In the genomic region with DNA sequence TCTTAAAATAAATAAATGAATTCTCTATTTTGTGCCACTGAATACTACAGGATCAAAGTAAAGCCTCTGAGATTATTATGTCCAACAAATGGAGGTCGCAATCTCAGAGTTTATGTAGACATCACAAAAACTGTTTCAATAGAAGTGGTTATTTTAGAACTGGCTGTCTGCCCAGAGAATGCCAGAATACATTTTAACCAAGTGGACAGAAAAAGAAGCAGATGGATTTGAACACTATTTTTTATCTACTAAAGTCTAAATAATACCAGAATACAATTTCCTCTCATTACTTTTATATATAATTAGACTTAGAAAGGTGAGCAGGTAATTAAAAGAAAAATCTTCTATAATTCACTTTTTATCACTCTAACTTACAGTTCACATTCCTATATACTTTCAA, we compare ENCODE assay signal across 16 cellular contexts.
DNase-seq lines count a peak whose midpoint lies in the region; ATAC-seq, FAIRE-seq and TF ChIP-seq lines count a peak whose summit lies in the region.
"Had no signal": no experiment of that assay in that cellular context is flagged by ENCODE, and none has a peak within 500 bp of the region (broad histone marks: within the 10 kb centered on the region; RNA-seq: fewer than 3 reads in every experiment).

No MANE protein-coding gene starts in this region.

- H3K79me2 ChIP-seq in KMS-11 (ENCODE audit: insufficient read depth, low read depth) (peaks cover 96% of the 10 kb centered on the region), astrocyte (ENCODE audit: insufficient read depth, low read length) (peaks cover 100% of the 10 kb centered on the region)

- H3K36me3 Mint-ChIP-seq in astrocyte (ENCODE audit: low read depth, unreplicated experiment), result no peaks in the 10 kb centered on the region

- intact Hi-C loops in A673 (cut with micrococcal nuclease; ENCODE audit: unreplicated experiment), result no loop called here

- no peaks in the 10 kb centered on the region for H3K27me3 Mint-ChIP-seq in astrocyte (ENCODE audit: low read depth, unreplicated experiment)
- H3K27me3 Mint-ChIP-seq: activated B cell treated with CpG ODN at 0.5 μM for 24 hours had no signal

- H3K4me3 Mint-ChIP-seq in astrocyte (ENCODE audit: unreplicated experiment), result no peak overlapping the region
- H3K4me3 Mint-ChIP-seq: activated B cell treated with CpG ODN at 0.5 μM for 24 hours had no signal

- H3K4me1 ChIP-seq in A673 (ENCODE audit: insufficient read depth, low read length, poor library complexity, severe bottlenecking) (peaks cover 47% of the 10 kb centered on the region), KMS-11 (ENCODE audit: low read depth, poor library complexity, severe bottlenecking) (peaks cover 81% of the 10 kb centered on the region), astrocyte (ENCODE audit: insufficient read depth, low read length) (peaks cover 17% of the 10 kb centered on the region)

- H3K27me3 ChIP-seq in A673 (replicated peaks; ENCODE audit: insufficient read depth, low read depth, low read length, poor library complexity) (no peaks in the 10 kb centered on the region), KMS-11 (ENCODE audit: insufficient read depth, low read depth) (no peaks in the 10 kb centered on the region), astrocyte (ENCODE audit: insufficient read depth, low read length) (no peaks in the 10 kb centered on the region)
- H3K27me3 ChIP-seq: heart right ventricle had no signal

- H3K9me3 ChIP-seq in A673 (ENCODE audit: low read depth, low read length, poor library complexity, severe bottlenecking) (no peaks in the 10 kb centered on the region), astrocyte (ENCODE audit: insufficient read depth, low read depth, low read length) (no peaks in the 10 kb centered on the region)
- H3K9me3 ChIP-seq: heart right ventricle, thoracic aorta had no signal

- FAIRE-seq in astrocyte (lab: Jason Lieb, UNC), result no peak

- no peak for ATAC-seq in HG03565 (IDR thresholded peaks at IDR 0.05; ENCODE audit: unreplicated experiment)
- ATAC-seq in GM18870 (IDR thresholded peaks at IDR 0.05; ENCODE audit: unreplicated experiment), result no peak
- ATAC-seq in activated CD4-positive, CD25-positive, alpha-beta regulatory T cell treated with anti-CD3 and anti-CD28 coated beads, Interleukin-2, amount 50 U/mL, for 24 hours, result no peak

- no peak for TF ChIP-seq CTCF in A673 (conservative IDR thresholded peaks at IDR 0.05; ENCODE audit: low read depth, low read length)
- no peak for TF ChIP-seq CTCF in KMS-11 (conservative IDR thresholded peaks at IDR 0.05; ENCODE audit: low read depth, low read length)
- TF ChIP-seq CTCF in astrocyte (IDR thresholded peaks at IDR 0.05; ENCODE audit: insufficient read depth, low read depth, low read length), result no peak

- no TSS peak for BruUV-seq in A673 (replicated peaks; lab: Mats Ljungman, UMichigan)

- peak overlapping the region; percentile 15 for H3K27ac ChIP-seq in A673 (ENCODE audit: low read depth, low read length, poor library complexity, severe bottlenecking)
- peak overlapping the region; percentile 1; the same call in 1 of the 2 replicates for H3K27ac ChIP-seq in KMS-11
- H3K27ac ChIP-seq in astrocyte (ENCODE audit: low read depth, low read length), result no peak overlapping the region
- H3K27ac ChIP-seq: thoracic aorta had no signal

- H3K9ac ChIP-seq in KMS-11 (no peak overlapping the region), astrocyte (ENCODE audit: low read length) (no peak overlapping the region)

- peaks cover 50% of the 10 kb centered on the region for H3K4me1 Mint-ChIP-seq in astrocyte (ENCODE audit: low read depth, unreplicated experiment)

- H3K9me3 Mint-ChIP-seq in astrocyte (ENCODE audit: unreplicated experiment), result no peaks in the 10 kb centered on the region
- H3K9me3 Mint-ChIP-seq: activated B cell treated with CpG ODN at 0.5 μM for 24 hours; activated T-helper 2 cell treated with anti-CD3 and anti-CD28 coated beads, Interferon-gamma antibody, Interleukin-2, Interleukin-4, amounts not matched to agents 10 μg/mL and 5 μg/mL and 100 μg/mL, durations not matched to agents 14 hours and 24 hours and 36 hours had no signal

- H3K36me3 ChIP-seq in A673 (ENCODE audit: insufficient read depth, low read length, poor library complexity, severe bottlenecking), result no peaks in the 10 kb centered on the region
- H3K36me3 ChIP-seq in KMS-11 (ENCODE audit: insufficient read depth), result no peaks in the 10 kb centered on the region
- H3K36me3 ChIP-seq in astrocyte (ENCODE audit: insufficient read depth, low read length), result no peaks in the 10 kb centered on the region
- H3K36me3 ChIP-seq: heart right ventricle, thoracic aorta had no signal

- H3K4me3 ChIP-seq in A673 (ENCODE audit: low read depth, low read length, poor library complexity, severe bottlenecking) (no peak overlapping the region), KMS-11 (IDR thresholded peaks at IDR 0.05; ENCODE audit: insufficient read depth, low read depth, low read length) (no peak overlapping the region), astrocyte (ENCODE audit: insufficient read depth, low read depth, low read length) (no peak overlapping the region)
- H3K4me3 ChIP-seq: heart right ventricle, thoracic aorta had no signal

- CTCF ChIA-PET in A673 (lab: Charles Lee), result no interaction called here

- H3K4me2 ChIP-seq in KMS-11 (peak overlapping the region; percentile 55), astrocyte (ENCODE audit: low read length) (no peak overlapping the region)

- H4K20me1 ChIP-seq in KMS-11 (ENCODE audit: insufficient read depth) (no peaks in the 10 kb centered on the region), astrocyte (ENCODE audit: insufficient read depth, low read length) (peaks cover 74% of the 10 kb centered on the region)

- H2AFZ ChIP-seq in KMS-11 (ENCODE audit: low read depth), result no peak overlapping the region
- no peak overlapping the region for H2AFZ ChIP-seq in astrocyte (ENCODE audit: low read depth, low read length)

- H3K27ac Mint-ChIP-seq in astrocyte (ENCODE audit: unreplicated experiment), result peak overlapping the region; percentile 55
- H3K27ac Mint-ChIP-seq: activated B cell treated with CpG ODN at 0.5 μM for 24 hours; activated T-helper 2 cell treated with anti-CD3 and anti-CD28 coated beads, Interferon-gamma antibody, Interleukin-2, Interleukin-4, amounts not matched to agents 10 μg/mL and 5 μg/mL and 100 μg/mL, durations not matched to agents 14 hours and 24 hours and 36 hours had no signal

- POLR2A ChIA-PET in A673 (lab: Charles Lee; ENCODE audit: low non-redundant PET), result no interaction called here

- DNase-seq in A673 (ENCODE audit: low spot score) (peak; percentile 65), astrocyte (ENCODE audit: low read depth) (peak; percentile 67), inferior parietal cortex (ENCODE audit: extremely low spot score) (peak; percentile 58)
- DNase-seq in activated CD8-positive, alpha-beta memory T cell treated with anti-CD3 and anti-CD28 coated beads, Interleukin-2, amount 50 U/mL, for 48 hours, result no peak
- DNase-seq: activated B cell treated with CpG ODN at 0.5 μM for 24 hours, AML-193, cortex of kidney, mesendoderm, NCI-H2081 treated with DMSO at 0.1 percent for 48 hours had no signal
